ENCODE assay signal across 15 cellular contexts in genomic region chr6:31657406-31658157, GRCh38. TPM values are rescaled to one million over a fixed set of nuclear protein-coding genes. Genes with fewer than 3 reads are reported as not detected.
DNase-seq lines count a peak whose midpoint lies in the region; TF ChIP-seq lines count a peak whose summit lies in the region.
"Had no signal": no experiment of that assay in that cellular context is flagged by ENCODE, and none has a peak within 500 bp of the region (broad histone marks: within the 10 kb centered on the region; RNA-seq: fewer than 3 reads in every experiment).

No MANE protein-coding gene starts in this region.

- H3K36me3 Mint-ChIP-seq in activated CD4-positive, alpha-beta T cell treated with anti-CD3 and anti-CD28 coated beads, Interleukin-2, amount 10 ng/mL, durations not matched to agents 24 days and 14 days (ENCODE audit: low read depth) = peaks cover 51% of the 10 kb centered on the region
- peaks cover 75% of the 10 kb centered on the region for H3K36me3 Mint-ChIP-seq in dendritic cell treated with granulocyte-macrophage colony-stimulating factor and Interleukin-4, amounts not matched to agents 40 ng/mL and 50 ng/mL, for 4 days (ENCODE audit: low read depth)

- peaks cover 30% of the 10 kb centered on the region for H3F3A ChIP-seq in SU-DHL-6 (ENCODE audit: insufficient read depth)

- WGBS in testis, 2 donors = 77 to 78% methylated on average over 6 of the region's 6 CpGs

- H3K79me2 ChIP-seq in SU-DHL-6 (ENCODE audit: insufficient read depth, low read length) = peaks cover 38% of the 10 kb centered on the region

- no peak for TF ChIP-seq POLR2A in testis (IDR thresholded peaks at IDR 0.05)

- no peaks in the 10 kb centered on the region for H4K20me1 ChIP-seq in SU-DHL-6 (ENCODE audit: low read depth, low read length)

- H3K27ac Mint-ChIP-seq in activated CD4-positive, alpha-beta T cell treated with anti-CD3 and anti-CD28 coated beads, Interleukin-2, amount 10 ng/mL, durations not matched to agents 24 days and 14 days = peak overlapping the region; percentile 52
- peak overlapping the region; percentile 10 for H3K27ac Mint-ChIP-seq in dendritic cell treated with granulocyte-macrophage colony-stimulating factor and Interleukin-4, amounts not matched to agents 40 ng/mL and 50 ng/mL, for 4 days

- H3K27me3 ChIP-seq in SU-DHL-6 (ENCODE audit: low read length) (no peaks in the 10 kb centered on the region), testis (no peaks in the 10 kb centered on the region)
- H3K27me3 ChIP-seq: body of pancreas, SJSA1, transverse colon had no signal

- H3K36me3 ChIP-seq in SU-DHL-6 (ENCODE audit: low read length) (no peaks in the 10 kb centered on the region), testis (ENCODE audit: low read depth, missing control alignments) (no peaks in the 10 kb centered on the region)

- peak overlapping the region; percentile 36 for H3K4me3 Mint-ChIP-seq in activated CD4-positive, alpha-beta T cell treated with anti-CD3 and anti-CD28 coated beads, Interleukin-2, amount 10 ng/mL, durations not matched to agents 24 days and 14 days
- H3K4me3 Mint-ChIP-seq in dendritic cell treated with granulocyte-macrophage colony-stimulating factor and Interleukin-4, amounts not matched to agents 40 ng/mL and 50 ng/mL, for 4 days = peak overlapping the region; percentile 28

- peaks cover 29% of the 10 kb centered on the region for H3K4me1 ChIP-seq in testis

- H3K9me2 ChIP-seq in SU-DHL-6 (replicated peaks; ENCODE audit: insufficient read depth, low read length) = no peaks in the 10 kb centered on the region

- no peak for TF ChIP-seq CTCF in SU-DHL-6 (IDR thresholded peaks at IDR 0.05; ENCODE audit: insufficient read depth, low read length, poor library complexity, severe bottlenecking)
- TF ChIP-seq CTCF in testis (IDR thresholded peaks at IDR 0.05) = no peak

- peaks cover 64% of the 10 kb centered on the region for H3K4me1 Mint-ChIP-seq in activated CD4-positive, alpha-beta T cell treated with anti-CD3 and anti-CD28 coated beads, Interleukin-2, amount 10 ng/mL, durations not matched to agents 24 days and 14 days
- H3K4me1 Mint-ChIP-seq in dendritic cell treated with granulocyte-macrophage colony-stimulating factor and Interleukin-4, amounts not matched to agents 40 ng/mL and 50 ng/mL, for 4 days (ENCODE audit: low read depth) = peaks cover 63% of the 10 kb centered on the region

- H3K4me2 ChIP-seq in SU-DHL-6 (ENCODE audit: low read depth, low read length, poor library complexity, severe bottlenecking) = peak overlapping the region; percentile 75

- no peaks in the 10 kb centered on the region for H3K27me3 Mint-ChIP-seq in activated CD4-positive, alpha-beta T cell treated with anti-CD3 and anti-CD28 coated beads, Interleukin-2, amount 10 ng/mL, durations not matched to agents 24 days and 14 days
- H3K27me3 Mint-ChIP-seq in dendritic cell treated with granulocyte-macrophage colony-stimulating factor and Interleukin-4, amounts not matched to agents 40 ng/mL and 50 ng/mL, for 4 days = no peaks in the 10 kb centered on the region

- H2AFZ ChIP-seq in SU-DHL-6 (ENCODE audit: low read depth, low read length, severe bottlenecking) = no peak overlapping the region

- H3K4me3 ChIP-seq in SU-DHL-6 (ENCODE audit: insufficient read depth, low read length, poor library complexity, severe bottlenecking) = no peak overlapping the region
- no peak overlapping the region for H3K4me3 ChIP-seq in testis
- H3K4me3 ChIP-seq: body of pancreas, lung, SJSA1 had no signal

- H3K9ac ChIP-seq in SU-DHL-6 (ENCODE audit: low read length) = 0 out of 2 replicates have a peak overlapping the region, but pooled peaks have one; percentile 76

- no peaks in the 10 kb centered on the region for H3K9me3 ChIP-seq in SU-DHL-6 (ENCODE audit: insufficient read depth, low read length)
- H3K9me3 ChIP-seq in testis = no peaks in the 10 kb centered on the region
- H3K9me3 ChIP-seq: body of pancreas, SJSA1, transverse colon had no signal

- H3K9me3 Mint-ChIP-seq in activated CD4-positive, alpha-beta T cell treated with anti-CD3 and anti-CD28 coated beads, Interleukin-2, amount 10 ng/mL, durations not matched to agents 24 days and 14 days = no peaks in the 10 kb centered on the region
- no peaks in the 10 kb centered on the region for H3K9me3 Mint-ChIP-seq in dendritic cell treated with granulocyte-macrophage colony-stimulating factor and Interleukin-4, amounts not matched to agents 40 ng/mL and 50 ng/mL, for 4 days

- DNase-seq in activated CD4-positive, alpha-beta T cell treated with anti-CD3 and anti-CD28 coated beads, Interleukin-2, amount 10 ng/mL, durations not matched to agents 24 days and 14 days = peak; percentile 82
- DNase-seq in activated CD4-positive, alpha-beta T cell treated with anti-CD3 and anti-CD28 coated beads, Interleukin-2, amount 50 U/mL, for 1 hour = no peak
- peak; percentile 56 for DNase-seq in stimulated activated CD8-positive, alpha-beta memory T cell treated with anti-CD3 and anti-CD28 coated beads, Interleukin-4, amount 100 ng/mL, for 48 hours
- DNase-seq in activated effector memory CD4-positive, alpha-beta T cell treated with anti-CD3 and anti-CD28 coated beads, Interleukin-2, amount 50 U/mL, for 16 hours = no peak
- no peak for DNase-seq in GM03348 (ENCODE audit: low spot score)
- DNase-seq in testis = no peak
- DNase-seq: ACHN, body of pancreas, NCI-H510A, transverse colon had no signal

- no peak overlapping the region for H3K27ac ChIP-seq in SU-DHL-6 (ENCODE audit: low read depth, low read length)
- no peak overlapping the region for H3K27ac ChIP-seq in testis
- H3K27ac ChIP-seq: body of pancreas, SJSA1, transverse colon had no signal

- intact Hi-C loops in activated CD4-positive, alpha-beta T cell treated with anti-CD3 and anti-CD28 coated beads, Interleukin-2, amount 10 ng/mL, durations not matched to agents 24 days and 14 days (cut with micrococcal nuclease) = no loop called here
- intact Hi-C loops in dendritic cell treated with granulocyte-macrophage colony-stimulating factor and Interleukin-4, amounts not matched to agents 40 ng/mL and 50 ng/mL, for 4 days (cut with micrococcal nuclease) = no loop called here
- intact Hi-C loops in testis (cut with DNase I; ENCODE audit: low total_unique reads) = no loop called here

RNA-seq across cellular contexts. Expression of gene APOM, which starts 1.9 kb away (rescaled TPM):
- 2.5 and 3.4 TPM in 2 replicates for total RNA-seq in activated CD4-positive, alpha-beta T cell treated with anti-CD3 and anti-CD28 coated beads, Interleukin-2, amount 10 ng/mL, durations not matched to agents 24 days and 14 days
- total RNA-seq in testis = 1 to 10 TPM; 7.5 to 9.8 TPM
- polyA plus RNA-seq in testis (ENCODE audit: insufficient read depth, low read depth, low replicate concordance) = 27.9 TPM
- total RNA-seq: endothelial cell of umbilical vein had no signal

RNA-seq across cellular contexts. Expression of gene C6orf47, which starts 3.0 kb away (rescaled TPM):
- 16.8 and 17.9 TPM in 2 replicates for total RNA-seq in activated CD4-positive, alpha-beta T cell treated with anti-CD3 and anti-CD28 coated beads, Interleukin-2, amount 10 ng/mL, durations not matched to agents 24 days and 14 days
- 10 to 100 TPM; 13.9 to 17.8 TPM for total RNA-seq in testis
- 11.9 TPM for polyA plus RNA-seq in testis (ENCODE audit: insufficient read depth, low read depth, low replicate concordance)

RNA-seq across cellular contexts. Expression of gene BAG6, which starts 5.1 kb away (rescaled TPM):
- 324 and 342 TPM in 2 replicates for total RNA-seq in activated CD4-positive, alpha-beta T cell treated with anti-CD3 and anti-CD28 coated beads, Interleukin-2, amount 10 ng/mL, durations not matched to agents 24 days and 14 days
- total RNA-seq in testis = 100 to 1,000 TPM; 654 to 710 TPM
- polyA plus RNA-seq in testis (ENCODE audit: insufficient read depth, low read depth, low replicate concordance) = 861 TPM

RNA-seq across cellular contexts. Expression of gene GPANK1, which starts 7.2 kb away (rescaled TPM):
- 32.9 and 33.6 TPM in 2 replicates for total RNA-seq in activated CD4-positive, alpha-beta T cell treated with anti-CD3 and anti-CD28 coated beads, Interleukin-2, amount 10 ng/mL, durations not matched to agents 24 days and 14 days
- total RNA-seq in testis = 10 to 100 TPM; 34.5 to 46.1 TPM
- polyA plus RNA-seq in testis (ENCODE audit: insufficient read depth, low read depth, low replicate concordance) = 81.3 TPM

RNA-seq across cellular contexts. Expression of gene CSNK2B, which starts 8.3 kb away (rescaled TPM):
- total RNA-seq in activated CD4-positive, alpha-beta T cell treated with anti-CD3 and anti-CD28 coated beads, Interleukin-2, amount 10 ng/mL, durations not matched to agents 24 days and 14 days = 288 and 302 TPM in 2 replicates
- 100 to 1,000 TPM; 397 to 421 TPM for total RNA-seq in testis
- 523 TPM for polyA plus RNA-seq in testis (ENCODE audit: insufficient read depth, low read depth, low replicate concordance)

Comparison
In these comparisons a context has a peak if more than half of its experiments do, and no peak if none do; other contexts are left out.
1. DNase-seq: peak in activated CD4-positive, alpha-beta T cell treated with anti-CD3 and anti-CD28 coated beads, Interleukin-2, amount 10 ng/mL, durations not matched to agents 24 days and 14 days (single experiment) and stimulated activated CD8-positive, alpha-beta memory T cell treated with anti-CD3 and anti-CD28 coated beads, Interleukin-4, amount 100 ng/mL, for 48 hours (single experiment); none in activated CD4-positive, alpha-beta T cell treated with anti-CD3 and anti-CD28 coated beads, Interleukin-2, amount 50 U/mL, for 1 hour (single experiment), activated effector memory CD4-positive, alpha-beta T cell treated with anti-CD3 and anti-CD28 coated beads, Interleukin-2, amount 50 U/mL, for 16 hours (single experiment), GM03348 (single experiment) and testis (single experiment).